In genomic region chr22:25186140-25186539, GRCh38 we compare ENCODE assay signal across 8 cellular contexts. TPM values are rescaled to one million over a fixed set of nuclear protein-coding genes. Genes with fewer than 3 reads are reported as not detected.
"Had no signal": no experiment of that assay in that cellular context is flagged by ENCODE, and none has a peak within 500 bp of the region (broad histone marks: within the 10 kb centered on the region; RNA-seq: fewer than 3 reads in every experiment).

No MANE protein-coding gene starts in this region.

- H3K9me3 Mint-ChIP-seq: GM23338 had no signal

- FAIRE-seq: H1, H54, HTR-8/SVneo had no signal

- H3K4me3 ChIP-seq: GM23338 had no signal

- H3K4me3 Mint-ChIP-seq: GM23338, H9, IgD-negative memory B cell had no signal

- H2AFZ ChIP-seq: GM23338 had no signal

- DNase-seq: H9, HCEC 1CT had no signal

- H3K4me2 ChIP-seq: GM23338 had no signal

- ATAC-seq: GM23338 had no signal

- H3K27ac Mint-ChIP-seq: GM23338 had no signal

- H3K4me1 Mint-ChIP-seq: GM23338, IgD-negative memory B cell had no signal

- H3K36me3 Mint-ChIP-seq: IgD-negative memory B cell had no signal

RNA-seq across cellular contexts. Expression of gene CRYBB3, which starts 13.5 kb away (rescaled TPM):
- polyA plus RNA-seq: GM23338, IgD-negative memory B cell had no signal

RNA-seq across cellular contexts. Expression of gene CRYBB2, which starts 33.3 kb away (rescaled TPM):
- total RNA-seq: H1, H9, HT-29 had no signal
- polyA plus RNA-seq: IgD-negative memory B cell had no signal
